9 cellular contexts compared by ENCODE assay signal in genomic region chr10:93600861-93601773, GRCh38. TPM values are rescaled to one million over a fixed set of nuclear protein-coding genes. Genes with fewer than 3 reads are reported as not detected.
DNase-seq lines count a peak whose midpoint lies in the region; ATAC-seq and TF ChIP-seq lines count a peak whose summit lies in the region.
"Had no signal": no experiment of that assay in that cellular context is flagged by ENCODE, and none has a peak within 500 bp of the region (broad histone marks: within the 10 kb centered on the region; RNA-seq: fewer than 3 reads in every experiment).

RBP4 (minus strand) TSS chr10:93601235; CDS start chr10:93601028, 207 bp downstream.

- H3K79me2 ChIP-seq in hepatocyte, result no peaks in the 10 kb centered on the region

- H3K9me3 ChIP-seq in ascending aorta (no peaks in the 10 kb centered on the region), hepatocyte (ENCODE audit: low read depth) (no peaks in the 10 kb centered on the region), uterus (no peaks in the 10 kb centered on the region)

- no peaks in the 10 kb centered on the region for H4K20me1 ChIP-seq in hepatocyte (ENCODE audit: insufficient read depth, poor library complexity, severe bottlenecking)

- no peak for TF ChIP-seq POLR2A in uterus (IDR thresholded peaks at IDR 0.05)

- H3K4me3 ChIP-seq in ascending aorta (peak within 1 kb of the TSS; percentile 49 to 71), hepatocyte (peak within 1 kb of the TSS; percentile 58), retinal pigment epithelial cell (ENCODE audit: low read length) (peak within 1 kb of the TSS; percentile 23), uterus (peak within 1 kb of the TSS in 1 of 2 donors; percentile 16)

- ATAC-seq in GM18867 (IDR thresholded peaks at IDR 0.05; ENCODE audit: unreplicated experiment), result no peak
- ATAC-seq in HG03520 (IDR thresholded peaks at IDR 0.05; ENCODE audit: unreplicated experiment), result no peak

- H3K27ac ChIP-seq in ascending aorta, result peak within 1 kb of the TSS in 1 of 2 donors; percentile 24
- H3K27ac ChIP-seq in hepatocyte, result peak within 1 kb of the TSS; percentile 73
- H3K27ac ChIP-seq in uterus, result no peak within 1 kb of the TSS

- DNase-seq in GM03348 (ENCODE audit: low spot score) (peak; percentile 44), ascending aorta (ENCODE audit: low spot score in 2 of 2) (peak in 1 of 2 donors; percentile 67), hepatocyte (ENCODE audit: low spot score) (peak; percentile 83), retinal pigment epithelial cell (ENCODE audit: low read depth) (no peak), uterus (no peak), GM20000 (ENCODE audit: low spot score) (no peak)

- no peaks in the 10 kb centered on the region for H3K9me2 ChIP-seq in hepatocyte (replicated peaks; ENCODE audit: insufficient read depth)

- WGBS in hepatocyte (ENCODE audit: low lambda C conversion rate, missing lambda C conversion rate), result 3% methylated on average over 18 of the region's 94 CpGs

- H3K27me3 ChIP-seq in ascending aorta, result no peaks in the 10 kb centered on the region
- peaks cover 16% of the 10 kb centered on the region for H3K27me3 ChIP-seq in hepatocyte
- H3K27me3 ChIP-seq in uterus, result peaks cover 0 to 32% of the 10 kb centered on the region in 2 donors

- H2AFZ ChIP-seq in hepatocyte, result peak within 1 kb of the TSS; percentile 53

- peaks cover 0 to 9% of the 10 kb centered on the region in 2 donors for H3K4me1 ChIP-seq in ascending aorta
- peaks cover 12% of the 10 kb centered on the region for H3K4me1 ChIP-seq in hepatocyte (ENCODE audit: insufficient read depth)
- H3K4me1 ChIP-seq in uterus, result peaks cover 0 to 4% of the 10 kb centered on the region in 2 donors

- TF ChIP-seq CTCF in ascending aorta (IDR thresholded peaks at IDR 0.05) (no peak), hepatocyte (IDR thresholded peaks at IDR 0.05; ENCODE audit: poor library complexity) (no peak), retinal pigment epithelial cell (conservative IDR thresholded peaks at IDR 0.05; ENCODE audit: low read depth, low read length) (no peak), uterus (IDR thresholded peaks at IDR 0.05) (no peak), GM20000 (IDR thresholded peaks at IDR 0.05; ENCODE audit: extremely low read depth, missing control alignments) (no peak)

- intact Hi-C loops in ascending aorta (cut with DNase I), result no loop called here
- intact Hi-C loops in uterus (cut with DNase I; ENCODE audit: low total_unique reads), result no loop called here

- H3K4me2 ChIP-seq in hepatocyte, result peak within 1 kb of the TSS; percentile 96

- H3K36me3 ChIP-seq in ascending aorta (no peaks in the 10 kb centered on the region), hepatocyte (replicated peaks; ENCODE audit: insufficient read depth, low read depth) (no peaks in the 10 kb centered on the region), uterus (no peaks in the 10 kb centered on the region)

RNA-seq across cellular contexts. Expression of gene RBP4, which starts in this region (rescaled TPM):
- total RNA-seq in ascending aorta (58.0 TPM), hepatocyte (494 and 527 TPM in 2 replicates), uterus (1 to 10 TPM in 1 of 4 donors, under 1 TPM in 1, not detected in 2; 0.90 to 3.2 TPM)
- polyA plus RNA-seq in hepatocyte, result 761 and 997 TPM in 2 replicates
- total RNA-seq: NCI-H460 had no signal

Comparison
In these comparisons a context has a peak if more than half of its experiments do, and no peak if none do; other contexts are left out.
1. RNA of gene RBP4 (total RNA-seq): 494 to 527 TPM in hepatocyte and 58.0 TPM in ascending aorta (single experiment); 0.90 to 3.2 TPM in uterus; every median in the first group is over 10 times any median in the second.
2. DNase-seq: peak in GM03348 (single experiment) and hepatocyte (single experiment); none in retinal pigment epithelial cell (single experiment), uterus (0 of 2) and GM20000 (single experiment).